8 cellular contexts compared by ENCODE assay signal in genomic region chr9:33374634-33375237, GRCh38. TPM values are rescaled to one million over a fixed set of nuclear protein-coding genes. Genes with fewer than 3 reads are reported as not detected.
DNase-seq lines count a peak whose midpoint lies in the region; ATAC-seq and TF ChIP-seq lines count a peak whose summit lies in the region.

No MANE protein-coding gene starts in this region.

- H3K4me1 Mint-ChIP-seq in activated naive CD4-positive, alpha-beta T cell treated with anti-CD3 and anti-CD28 coated beads for 36 hours (ENCODE audit: low read depth) = peaks cover 7% of the 10 kb centered on the region
- H3K4me1 Mint-ChIP-seq in osteocyte (ENCODE audit: unreplicated experiment) = peaks cover 27% of the 10 kb centered on the region

- no peak overlapping the region for H3K4me3 Mint-ChIP-seq in activated naive CD4-positive, alpha-beta T cell treated with anti-CD3 and anti-CD28 coated beads for 36 hours
- no peak overlapping the region for H3K4me3 Mint-ChIP-seq in osteocyte (ENCODE audit: unreplicated experiment)

- no peaks in the 10 kb centered on the region for H3K4me1 ChIP-seq in SJSA1 (replicated peaks)
- peaks cover 8% of the 10 kb centered on the region for H3K4me1 ChIP-seq in thymus (ENCODE audit: control insufficient read depth, insufficient read depth, low read length)

- H3K9me3 Mint-ChIP-seq in activated naive CD4-positive, alpha-beta T cell treated with anti-CD3 and anti-CD28 coated beads for 36 hours = no peaks in the 10 kb centered on the region
- no peaks in the 10 kb centered on the region for H3K9me3 Mint-ChIP-seq in osteocyte (ENCODE audit: unreplicated experiment)

- no peaks in the 10 kb centered on the region for H3K27me3 Mint-ChIP-seq in activated naive CD4-positive, alpha-beta T cell treated with anti-CD3 and anti-CD28 coated beads for 36 hours (ENCODE audit: low read depth)
- no peaks in the 10 kb centered on the region for H3K27me3 Mint-ChIP-seq in osteocyte (ENCODE audit: unreplicated experiment)

- TF ChIP-seq CTCF in osteocyte (IDR thresholded peaks at IDR 0.05) = peak; percentile 87

- 67% methylated on average over 6 of the region's 6 CpGs for WGBS in thymus

- H3K27me3 ChIP-seq in SJSA1 (replicated peaks) (no peaks in the 10 kb centered on the region), thymus (ENCODE audit: control insufficient read depth, insufficient read depth) (no peaks in the 10 kb centered on the region)

- intact Hi-C loops in activated naive CD4-positive, alpha-beta T cell treated with anti-CD3 and anti-CD28 coated beads for 36 hours (cut with micrococcal nuclease) = loop anchor here (1.0 to 5.0 kb wide), 8 partner anchors 41 to 348 kb away; partner anchors contain the start of gene AQP3

- in situ Hi-C loops in KBM-7 (cut with MboI; ENCODE audit: low pct_unique_long_range_greater_than_20kb, low sequenced_read_pairs) = no loop called here

- H3K27ac Mint-ChIP-seq in activated naive CD4-positive, alpha-beta T cell treated with anti-CD3 and anti-CD28 coated beads for 36 hours = no peak overlapping the region
- no peak overlapping the region for H3K27ac Mint-ChIP-seq in osteocyte (ENCODE audit: unreplicated experiment)

- no peaks in the 10 kb centered on the region for H3K36me3 Mint-ChIP-seq in activated naive CD4-positive, alpha-beta T cell treated with anti-CD3 and anti-CD28 coated beads for 36 hours (ENCODE audit: low read depth)
- peaks cover 15% of the 10 kb centered on the region for H3K36me3 Mint-ChIP-seq in osteocyte (ENCODE audit: unreplicated experiment)

- DNase-seq in AG08395 (ENCODE audit: low spot score) = peak; percentile 86
- DNase-seq in KBM-7 = peak; percentile 83
- peak; percentile 27 to 52 for DNase-seq in SJSA1 (ENCODE audit: low read depth in 1 of 2, low spot score in 2 of 2)
- DNase-seq in activated naive CD4-positive, alpha-beta T cell treated with anti-CD3 and anti-CD28 coated beads for 36 hours = peak; percentile 88
- peak; percentile 71 for DNase-seq in globus pallidus (ENCODE audit: low spot score)
- no peak for DNase-seq in osteocyte (ENCODE audit: extremely low spot score, unreplicated experiment)

- no peaks in the 10 kb centered on the region for H3K9me3 ChIP-seq in SJSA1 (replicated peaks)
- H3K9me3 ChIP-seq in thymus (ENCODE audit: control insufficient read depth) = no peaks in the 10 kb centered on the region

- ATAC-seq in GM18909 (IDR thresholded peaks at IDR 0.05; ENCODE audit: poor library complexity, unreplicated experiment) = peak; percentile 78

- no peak overlapping the region for H3K27ac ChIP-seq in SJSA1
- no peak overlapping the region for H3K27ac ChIP-seq in thymus (ENCODE audit: low read depth)

- H3K4me3 ChIP-seq in SJSA1 = no peak overlapping the region
- peak overlapping the region; percentile 38 for H3K4me3 ChIP-seq in thymus (ENCODE audit: low read length)

- CTCF ChIA-PET in activated naive CD4-positive, alpha-beta T cell treated with anti-CD3 and anti-CD28 coated beads for 36 hours (lab: Charles Lee) = interaction anchor here (0.6 to 8.2 kb wide), 41 partner anchors 9 to 405 kb away, joined by 3 to 87 read pairs (median 4); partner anchors contain the start of genes AQP3, NFX1 and NOL6

- H3K36me3 ChIP-seq in SJSA1 (no peaks in the 10 kb centered on the region; the same call in 1 of the 2 replicates), thymus (ENCODE audit: control insufficient read depth, insufficient read depth) (peaks cover 44% of the 10 kb centered on the region)

RNA-seq across cellular contexts. Expression of gene AQP7, which starts 27.6 kb away (rescaled TPM):
- total RNA-seq in SJSA1 (2014; rRNA removed; shearing (Covaris generic)) = not detected in 2 replicates
- not detected for total RNA-seq in activated naive CD4-positive, alpha-beta T cell treated with anti-CD3 and anti-CD28 coated beads for 36 hours
- total RNA-seq in osteocyte = 0.68 TPM in 1 of 2 replicates, not detected in the other
- 1.3 TPM for polyA plus RNA-seq in thymus
